27 cellular contexts compared by ENCODE assay signal in the genomic region with DNA sequence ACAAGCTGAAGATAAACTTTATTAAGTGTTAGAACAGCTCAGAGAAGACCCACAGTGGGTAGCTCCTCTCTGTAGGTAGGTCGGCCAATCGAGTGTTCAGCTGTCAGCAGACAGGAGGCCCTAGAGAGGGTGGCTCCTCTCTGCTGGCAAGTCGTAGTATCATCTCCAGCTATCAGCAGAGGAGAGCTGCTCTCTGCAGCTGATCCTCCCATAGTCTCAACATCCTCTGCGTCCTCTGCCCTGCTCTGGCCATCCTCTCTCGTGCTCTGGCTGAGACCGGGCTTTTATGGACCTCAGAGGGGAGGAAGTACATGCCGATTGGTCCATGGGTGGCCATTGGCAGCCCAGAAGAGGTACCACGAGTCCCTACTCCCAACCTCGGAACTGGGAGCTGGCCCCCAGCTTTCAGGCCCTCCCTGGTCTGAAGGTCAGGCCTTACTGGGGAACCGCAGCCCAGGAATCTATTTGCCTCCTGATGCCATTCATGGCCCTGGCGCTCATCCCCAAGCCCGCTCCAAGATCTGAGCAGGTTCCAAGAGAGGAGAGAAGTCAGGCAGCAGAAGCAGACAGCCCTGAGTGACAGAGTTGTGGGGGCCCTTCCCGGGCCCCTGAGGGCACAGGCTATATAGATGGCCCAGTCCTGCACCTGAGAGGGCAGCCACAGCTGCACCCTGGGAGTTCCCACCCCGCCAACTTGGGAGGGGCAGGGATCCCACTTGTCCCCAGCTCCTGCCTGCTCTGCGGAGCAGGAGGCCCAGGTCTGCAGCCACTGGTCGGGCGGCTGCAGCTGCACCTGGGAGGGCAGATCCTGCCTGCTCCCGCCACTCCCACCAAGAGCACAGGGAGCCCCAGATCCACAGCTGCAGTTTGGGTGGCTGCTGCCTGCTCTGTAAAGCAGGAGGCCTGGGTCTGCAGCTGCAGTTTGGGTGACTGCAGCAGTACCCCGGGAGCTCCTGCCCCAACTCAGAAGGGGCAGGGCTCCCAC.
"Had no signal": no experiment of that assay in that cellular context is flagged by ENCODE, and none has a peak within 500 bp of the region (broad histone marks: within the 10 kb centered on the region; RNA-seq: fewer than 3 reads in every experiment).

No MANE protein-coding gene starts in this region.

- H3K4me3 ChIP-seq: colonic mucosa, left ventricle myocardium inferior, lower lobe of right lung, smooth muscle cell, suprapubic skin, transverse colon, upper lobe of right lung, uterus had no signal

- H3K9me3 Mint-ChIP-seq: dendritic cell treated with granulocyte-macrophage colony-stimulating factor and Interleukin-4, amounts not matched to agents 40 ng/mL and 50 ng/mL, for 4 days; immature natural killer cell; natural killer cell had no signal

- H3K9ac ChIP-seq: parathyroid adenoma had no signal

- H3K36me3 ChIP-seq: colonic mucosa, left ventricle myocardium inferior, lower lobe of right lung, neutrophil, suprapubic skin, transverse colon, upper lobe of right lung, uterus had no signal

- H3K4me3 Mint-ChIP-seq: dendritic cell treated with granulocyte-macrophage colony-stimulating factor and Interleukin-4, amounts not matched to agents 40 ng/mL and 50 ng/mL, for 4 days; immature natural killer cell; natural killer cell; stimulated activated naive CD8-positive, alpha-beta T cell treated with anti-CD3 and anti-CD28 coated beads, Interleukin-15, amount 100 ng/mL, for 72 hours had no signal

- DNase-seq: colonic mucosa; effector memory CD4-positive, alpha-beta T cell; hypothalamus; immature natural killer cell; islet precursor cell; kidney glomerular epithelial cell; left colon; left ventricle myocardium inferior; lower lobe of right lung; natural killer cell; stimulated activated CD4-positive, alpha-beta T cell treated with anti-CD3 and anti-CD28 coated beads, Interleukin-12 subunit alpha, Interleukin-12 subunit beta, amount 100 ng/mL, for 4 hours; stimulated activated CD4-positive, alpha-beta T cell treated with anti-CD3 and anti-CD28 coated beads, Interleukin-1b, Interleukin-23, amount 100 ng/mL, for 48 hours; stimulated activated CD4-positive, alpha-beta T cell treated with anti-CD3 and anti-CD28 coated beads, Interleukin-4, amount 100 ng/mL, for 1 hour; stimulated activated CD8-positive, alpha-beta memory T cell treated with anti-CD3 and anti-CD28 coated beads, Interleukin-4, amount 100 ng/mL, for 48 hours; stimulated activated naive CD4-positive, alpha-beta T cell; stimulated activated naive CD8-positive, alpha-beta T cell treated with anti-CD3 and anti-CD28 coated beads, Interleukin-15, amount 100 ng/mL, for 72 hours; transverse colon; upper lobe of right lung; uterus had no signal

- ATAC-seq: left colon; lower lobe of right lung; natural killer cell; sciatic nerve; stimulated activated naive CD8-positive, alpha-beta T cell treated with anti-CD3 and anti-CD28 coated beads, Interleukin-15, amount 100 ng/mL, for 72 hours; upper lobe of right lung had no signal

- H3K27ac ChIP-seq: colonic mucosa, left ventricle myocardium inferior, lower lobe of right lung, neutrophil, parathyroid adenoma, suprapubic skin, transverse colon, upper lobe of right lung, uterus had no signal

- H3K4me1 ChIP-seq: colonic mucosa had no signal

- H3K4me2 ChIP-seq: smooth muscle cell had no signal

- H2AFZ ChIP-seq: parathyroid adenoma had no signal

- H3K9me3 ChIP-seq: colonic mucosa, left ventricle myocardium inferior, lower lobe of right lung, neutrophil, suprapubic skin, transverse colon, upper lobe of right lung, uterus had no signal

- H3K27ac Mint-ChIP-seq: dendritic cell treated with granulocyte-macrophage colony-stimulating factor and Interleukin-4, amounts not matched to agents 40 ng/mL and 50 ng/mL, for 4 days; immature natural killer cell; natural killer cell; progenitor cell of endocrine pancreas; stimulated activated naive CD8-positive, alpha-beta T cell treated with anti-CD3 and anti-CD28 coated beads, Interleukin-15, amount 100 ng/mL, for 72 hours had no signal

- FAIRE-seq: frontal cortex had no signal
